Comparison of ENCODE assay signal across 10 cellular contexts in genomic region chr14:69137456-69138188, GRCh38. TPM values are rescaled to one million over a fixed set of nuclear protein-coding genes. Genes with fewer than 3 reads are reported as not detected.
DNase-seq lines count a peak whose midpoint lies in the region; ATAC-seq and TF ChIP-seq lines count a peak whose summit lies in the region.
"Had no signal": no experiment of that assay in that cellular context is flagged by ENCODE, and none has a peak within 500 bp of the region (broad histone marks: within the 10 kb centered on the region; RNA-seq: fewer than 3 reads in every experiment).

No MANE protein-coding gene starts in this region.

- intact Hi-C loops in posterior vena cava (cut with DNase I), result no loop called here

- H3K9ac ChIP-seq in smooth muscle cell (ENCODE audit: low read depth), result no peak overlapping the region

- TF ChIP-seq CTCF in fibroblast of villous mesenchyme (IDR thresholded peaks at IDR 0.05; ENCODE audit: insufficient read depth, low read depth, low read length) (no peak), smooth muscle cell (IDR thresholded peaks at IDR 0.05; ENCODE audit: borderline replicate concordance, insufficient read depth, poor library complexity, severe bottlenecking) (no peak)

- peak overlapping the region; percentile 1 for H3K4me2 ChIP-seq in smooth muscle cell

- H3K9me3 Mint-ChIP-seq in activated T-cell treated with anti-CD3 and anti-CD28 coated beads, Interleukin-2, amount 50 U/mL, for 4 hours, result no peaks in the 10 kb centered on the region
- no peaks in the 10 kb centered on the region for H3K9me3 Mint-ChIP-seq in CD8-positive, alpha-beta memory T cell

- H4K20me1 ChIP-seq in smooth muscle cell (ENCODE audit: low read depth), result peaks cover 99% of the 10 kb centered on the region

- H3K27ac Mint-ChIP-seq in CD8-positive, alpha-beta memory T cell, result peak overlapping the region in 4 of 8 donors; percentile 14 to 62 (median 32)

- peaks cover 12% of the 10 kb centered on the region for H3K36me3 Mint-ChIP-seq in activated T-cell treated with anti-CD3 and anti-CD28 coated beads, Interleukin-2, amount 50 U/mL, for 4 hours (ENCODE audit: insufficient read depth)
- H3K36me3 Mint-ChIP-seq in CD8-positive, alpha-beta memory T cell, result peaks cover 0 to 31% (median 0%) of the 10 kb centered on the region in 3 donors

- 76% methylated on average over 2 of the region's 2 CpGs for WGBS in smooth muscle cell (ENCODE audit: low lambda C conversion rate)

- H2AFZ ChIP-seq in smooth muscle cell (ENCODE audit: low read depth), result no peak overlapping the region

- peaks cover 66% of the 10 kb centered on the region for H3K4me1 Mint-ChIP-seq in activated T-cell treated with anti-CD3 and anti-CD28 coated beads, Interleukin-2, amount 50 U/mL, for 4 hours (ENCODE audit: low read depth)
- peaks cover 58 to 93% (median 79%) of the 10 kb centered on the region in 3 donors for H3K4me1 Mint-ChIP-seq in CD8-positive, alpha-beta memory T cell

- H3K4me3 Mint-ChIP-seq in activated T-cell treated with anti-CD3 and anti-CD28 coated beads, Interleukin-2, amount 50 U/mL, for 4 hours, result no peak overlapping the region
- H3K4me3 Mint-ChIP-seq in CD8-positive, alpha-beta memory T cell, result no peak overlapping the region

- H3K4me3 ChIP-seq in SJSA1 (no peak overlapping the region), fibroblast of villous mesenchyme (ENCODE audit: low read depth, low read length) (no peak overlapping the region), smooth muscle cell (no peak overlapping the region)
- H3K4me3 ChIP-seq in CD8-positive, alpha-beta memory T cell (ENCODE audit: low read length), result no peak overlapping the region
- H3K4me3 ChIP-seq: upper lobe of left lung had no signal

- H3F3A ChIP-seq in smooth muscle cell (ENCODE audit: low read depth), result peaks cover 7% of the 10 kb centered on the region

- 0 out of 2 replicates have a peak overlapping the region, but pooled peaks have one; percentile 5 for H3K27ac ChIP-seq in SJSA1
- H3K27ac ChIP-seq in smooth muscle cell (ENCODE audit: low read depth), result peak overlapping the region; percentile 69
- no peak overlapping the region for H3K27ac ChIP-seq in CD8-positive, alpha-beta memory T cell (ENCODE audit: low read depth, low read length)

- no peak for DNase-seq in activated T-cell treated with anti-CD3 and anti-CD28 coated beads, Interleukin-2, amount 50 U/mL, for 4 hours
- no peak for DNase-seq in activated T-cell treated with anti-CD3 and anti-CD28 coated beads, Interleukin-2, amount 50 U/mL, for 1 hour
- DNase-seq in SJSA1 (ENCODE audit: low read depth in 1 of 2, low spot score in 2 of 2), result peak in 1 of 2 experiments; percentile 19
- peak; percentile 16 for DNase-seq in fibroblast of villous mesenchyme (ENCODE audit: low read depth)
- DNase-seq in smooth muscle cell (lab: John Stamatoyannopoulos, UW; ENCODE audit: unreplicated experiment), result no peak
- DNase-seq in posterior vena cava (ENCODE audit: low spot score), result no peak
- no peak for DNase-seq in CD8-positive, alpha-beta memory T cell
- no peak for DNase-seq in NCI-H1105 treated with DMSO at 0.1 percent for 48 hours (lab: John Stamatoyannopoulos, UW)
- DNase-seq: NCI-H1436, upper lobe of left lung had no signal

- H3K27me3 ChIP-seq in SJSA1 (replicated peaks) (no peaks in the 10 kb centered on the region), smooth muscle cell (ENCODE audit: low read depth) (no peaks in the 10 kb centered on the region)
- no peaks in the 10 kb centered on the region for H3K27me3 ChIP-seq in CD8-positive, alpha-beta memory T cell (ENCODE audit: insufficient read depth, low read length, poor library complexity, severe bottlenecking)
- H3K27me3 ChIP-seq: upper lobe of left lung had no signal

- peak; percentile 91 to 92 for ATAC-seq in activated T-cell treated with anti-CD3 and anti-CD28 coated beads, Interleukin-2, amount 50 U/mL, for 4 hours

- H3K79me2 ChIP-seq in smooth muscle cell (ENCODE audit: low read depth), result peaks cover 76% of the 10 kb centered on the region

- CTCF ChIA-PET in CD8-positive, alpha-beta memory T cell (lab: Charles Lee), result interaction anchor here (4.3 kb wide), 1 partner anchor 8 kb away, joined by 19 read pairs; no protein-coding TSS in a partner anchor

- H3K4me1 ChIP-seq in SJSA1 (replicated peaks) (peaks cover 28% of the 10 kb centered on the region), smooth muscle cell (ENCODE audit: low read depth) (peaks cover 20% of the 10 kb centered on the region)
- H3K4me1 ChIP-seq in CD8-positive, alpha-beta memory T cell (ENCODE audit: insufficient read depth, low read length), result peaks cover 36% of the 10 kb centered on the region

- POLR2A ChIA-PET in CD8-positive, alpha-beta memory T cell (lab: Charles Lee), result no interaction called here

- H3K36me3 ChIP-seq in SJSA1 (peaks cover under 1% of the 10 kb centered on the region; the same call in 1 of the 2 replicates), smooth muscle cell (ENCODE audit: low read depth) (no peaks in the 10 kb centered on the region)
- H3K36me3 ChIP-seq in CD8-positive, alpha-beta memory T cell (ENCODE audit: insufficient read depth, low read length), result peaks cover 5% of the 10 kb centered on the region

- H3K9me3 ChIP-seq in SJSA1 (replicated peaks), result no peaks in the 10 kb centered on the region
- H3K9me3 ChIP-seq in smooth muscle cell (replicated peaks; ENCODE audit: low read depth), result no peaks in the 10 kb centered on the region
- H3K9me3 ChIP-seq in CD8-positive, alpha-beta memory T cell (ENCODE audit: low read length), result no peaks in the 10 kb centered on the region
- H3K9me3 ChIP-seq: upper lobe of left lung had no signal

- H3K27me3 Mint-ChIP-seq in activated T-cell treated with anti-CD3 and anti-CD28 coated beads, Interleukin-2, amount 50 U/mL, for 4 hours (ENCODE audit: low read depth), result no peaks in the 10 kb centered on the region
- no peaks in the 10 kb centered on the region for H3K27me3 Mint-ChIP-seq in CD8-positive, alpha-beta memory T cell

RNA-seq across cellular contexts. Expression of gene DCAF5, which starts 15.3 kb away (rescaled TPM):
- 10 to 100 TPM; 25.1 to 33.6 (median 28.0) TPM for total RNA-seq in activated T-cell treated with anti-CD3 and anti-CD28 coated beads, Interleukin-2, amount 50 U/mL, for 4 hours
- 12.8 and 19.9 TPM in 2 replicates for total RNA-seq in SJSA1 (2014; rRNA removed; shearing (Covaris generic))
- total RNA-seq in fibroblast of villous mesenchyme, result 24.2 and 30.0 TPM in 2 replicates
- total RNA-seq in smooth muscle cell, result 22.2 and 23.0 TPM in 2 replicates
- polyA plus RNA-seq in smooth muscle cell, result 45.4 and 47.4 TPM in 2 replicates
- 10 to 100 TPM; 42.3 to 50.0 TPM for total RNA-seq in posterior vena cava
- 10 to 100 TPM; 31.2 to 32.9 TPM for total RNA-seq in CD8-positive, alpha-beta memory T cell
- polyA plus RNA-seq in CD8-positive, alpha-beta memory T cell, result 91.7 TPM

RNA-seq across cellular contexts. Expression of gene EXD2, which starts 53.7 kb away (rescaled TPM):
- total RNA-seq in activated T-cell treated with anti-CD3 and anti-CD28 coated beads, Interleukin-2, amount 50 U/mL, for 4 hours, result 1 to 10 TPM; 7.8 to 8.5 (median 7.8) TPM
- total RNA-seq in SJSA1 (2014; rRNA removed; shearing (Covaris generic)), result 7.8 and 8.6 TPM in 2 replicates
- 16.8 and 18.6 TPM in 2 replicates for total RNA-seq in fibroblast of villous mesenchyme
- 12.0 and 29.5 TPM in 2 replicates for total RNA-seq in smooth muscle cell
- polyA plus RNA-seq in smooth muscle cell, result 12.1 and 12.5 TPM in 2 replicates
- total RNA-seq in posterior vena cava, result 10 to 100 TPM; 17.9 to 21.0 TPM
- 10 to 100 TPM; 11.6 to 12.5 TPM for total RNA-seq in CD8-positive, alpha-beta memory T cell
- polyA plus RNA-seq in CD8-positive, alpha-beta memory T cell, result 9.3 TPM
